Comparison of ENCODE assay signal across 1 cellular context in genomic region chr20:37542281-37542680, GRCh38.
TF ChIP-seq lines count a peak whose summit lies in the region.

No MANE protein-coding gene starts in this region.

TF ChIP-seq in K562, 482 proteins besides CTCF, POLR2A, EP300 and RAD21 (continued from another document and continues in another):
- TF ChIP-seq, protein P1, sequence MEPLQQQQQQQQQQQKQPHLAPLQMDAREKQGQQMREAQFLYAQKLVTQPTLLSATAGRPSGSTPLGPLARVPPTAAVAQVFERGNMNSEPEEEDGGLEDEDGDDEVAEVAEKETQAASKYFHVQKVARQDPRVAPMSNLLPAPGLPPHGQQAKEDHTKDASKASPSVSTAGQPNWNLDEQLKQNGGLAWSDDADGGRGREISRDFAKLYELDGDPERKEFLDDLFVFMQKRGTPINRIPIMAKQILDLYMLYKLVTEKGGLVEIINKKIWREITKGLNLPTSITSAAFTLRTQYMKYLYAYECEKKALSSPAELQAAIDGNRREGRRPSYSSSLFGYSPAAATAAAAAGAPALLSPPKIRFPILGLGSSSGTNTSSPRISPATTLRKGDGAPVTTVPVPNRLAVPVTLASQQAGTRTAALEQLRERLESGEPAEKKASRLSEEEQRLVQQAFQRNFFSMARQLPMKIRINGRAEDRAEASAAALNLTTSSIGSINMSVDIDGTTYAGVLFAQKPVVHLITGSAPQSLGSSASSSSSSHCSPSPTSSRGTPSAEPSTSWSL (CRISPR knock-in tag; IDR thresholded peaks at IDR 0.05; ENCODE audit: borderline replicate concordance): peak; percentile 96; the same call in 1 of the 2 replicates
- TF ChIP-seq ZNF655 (CRISPR knock-in tag; IDR thresholded peaks at IDR 0.05): peak; percentile 93
- TF ChIP-seq ERF (CRISPR knock-in tag; IDR thresholded peaks at IDR 0.05): peak; percentile 95
- no peak for TF ChIP-seq SRSF3 (IDR thresholded peaks at IDR 0.05; ENCODE audit: insufficient read depth, low read length)
- TF ChIP-seq KDM5B (IDR thresholded peaks at IDR 0.05; ENCODE audit: insufficient replicate concordance, low read depth, low read length): no peak
- no peak for TF ChIP-seq BRD9 (IDR thresholded peaks at IDR 0.05; ENCODE audit: low read depth, partially characterized antibody)
- peak; percentile 64 for TF ChIP-seq ZBTB12 (CRISPR knock-in tag; IDR thresholded peaks at IDR 0.05)
- no peak for TF ChIP-seq HBP1 (CRISPR knock-in tag; IDR thresholded peaks at IDR 0.05)
- no peak for TF ChIP-seq ZNF12 (CRISPR knock-in tag; IDR thresholded peaks at IDR 0.05)
- TF ChIP-seq HDAC6 (IDR thresholded peaks at IDR 0.05; ENCODE audit: low read depth, low read length): no peak
- TF ChIP-seq ZNF766 (CRISPR knock-in tag; conservative IDR thresholded peaks at IDR 0.05): peak; percentile 95
- TF ChIP-seq RBFOX2 (IDR thresholded peaks at IDR 0.05; ENCODE audit: low read depth, low read length): no peak
- no peak for TF ChIP-seq SUPT5H (IDR thresholded peaks at IDR 0.05)
- no peak for TF ChIP-seq BHLHE40 (IDR thresholded peaks at IDR 0.05; ENCODE audit: low read length)
- no peak for TF ChIP-seq THAP7 (CRISPR knock-in tag; IDR thresholded peaks at IDR 0.05)
- no peak for TF ChIP-seq MAFF (IDR thresholded peaks at IDR 0.05; ENCODE audit: low read length)
- no peak for TF ChIP-seq EP400 (IDR thresholded peaks at IDR 0.05)
- no peak for TF ChIP-seq ZNF253 (CRISPR knock-in tag; conservative IDR thresholded peaks at IDR 0.05)
- TF ChIP-seq DMBX1 (CRISPR knock-in tag; IDR thresholded peaks at IDR 0.05; ENCODE audit: borderline replicate concordance): no peak
- TF ChIP-seq, protein P2, sequence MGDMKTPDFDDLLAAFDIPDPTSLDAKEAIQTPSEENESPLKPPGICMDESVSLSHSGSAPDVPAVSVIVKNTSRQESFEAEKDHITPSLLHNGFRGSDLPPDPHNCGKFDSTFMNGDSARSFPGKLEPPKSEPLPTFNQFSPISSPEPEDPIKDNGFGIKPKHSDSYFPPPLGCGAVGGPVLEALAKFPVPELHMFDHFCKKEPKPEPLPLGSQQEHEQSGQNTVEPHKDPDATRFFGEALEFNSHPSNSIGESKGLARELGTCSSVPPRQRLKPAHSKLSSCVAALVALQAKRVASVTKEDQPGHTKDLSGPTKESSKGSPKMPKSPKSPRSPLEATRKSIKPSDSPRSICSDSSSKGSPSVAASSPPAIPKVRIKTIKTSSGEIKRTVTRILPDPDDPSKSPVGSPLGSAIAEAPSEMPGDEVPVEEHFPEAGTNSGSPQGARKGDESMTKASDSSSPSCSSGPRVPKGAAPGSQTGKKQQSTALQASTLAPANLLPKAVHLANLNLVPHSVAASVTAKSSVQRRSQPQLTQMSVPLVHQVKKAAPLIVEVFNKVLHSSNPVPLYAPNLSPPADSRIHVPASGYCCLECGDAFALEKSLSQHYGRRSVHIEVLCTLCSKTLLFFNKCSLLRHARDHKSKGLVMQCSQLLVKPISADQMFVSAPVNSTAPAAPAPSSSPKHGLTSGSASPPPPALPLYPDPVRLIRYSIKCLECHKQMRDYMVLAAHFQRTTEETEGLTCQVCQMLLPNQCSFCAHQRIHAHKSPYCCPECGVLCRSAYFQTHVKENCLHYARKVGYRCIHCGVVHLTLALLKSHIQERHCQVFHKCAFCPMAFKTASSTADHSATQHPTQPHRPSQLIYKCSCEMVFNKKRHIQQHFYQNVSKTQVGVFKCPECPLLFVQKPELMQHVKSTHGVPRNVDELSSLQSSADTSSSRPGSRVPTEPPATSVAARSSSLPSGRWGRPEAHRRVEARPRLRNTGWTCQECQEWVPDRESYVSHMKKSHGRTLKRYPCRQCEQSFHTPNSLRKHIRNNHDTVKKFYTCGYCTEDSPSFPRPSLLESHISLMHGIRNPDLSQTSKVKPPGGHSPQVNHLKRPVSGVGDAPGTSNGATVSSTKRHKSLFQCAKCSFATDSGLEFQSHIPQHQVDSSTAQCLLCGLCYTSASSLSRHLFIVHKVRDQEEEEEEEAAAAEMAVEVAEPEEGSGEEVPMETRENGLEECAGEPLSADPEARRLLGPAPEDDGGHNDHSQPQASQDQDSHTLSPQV (IDR thresholded peaks at IDR 0.05): peak; percentile 78
- peak; percentile 93 for TF ChIP-seq ZNF395 (CRISPR knock-in tag; IDR thresholded peaks at IDR 0.05)
- no peak for TF ChIP-seq SOX6 (IDR thresholded peaks at IDR 0.05)
- no peak for TF ChIP-seq ZNF24 (IDR thresholded peaks at IDR 0.05)
- TF ChIP-seq ZNF124 (CRISPR knock-in tag; IDR thresholded peaks at IDR 0.05): no peak
- TF ChIP-seq, protein P3, sequence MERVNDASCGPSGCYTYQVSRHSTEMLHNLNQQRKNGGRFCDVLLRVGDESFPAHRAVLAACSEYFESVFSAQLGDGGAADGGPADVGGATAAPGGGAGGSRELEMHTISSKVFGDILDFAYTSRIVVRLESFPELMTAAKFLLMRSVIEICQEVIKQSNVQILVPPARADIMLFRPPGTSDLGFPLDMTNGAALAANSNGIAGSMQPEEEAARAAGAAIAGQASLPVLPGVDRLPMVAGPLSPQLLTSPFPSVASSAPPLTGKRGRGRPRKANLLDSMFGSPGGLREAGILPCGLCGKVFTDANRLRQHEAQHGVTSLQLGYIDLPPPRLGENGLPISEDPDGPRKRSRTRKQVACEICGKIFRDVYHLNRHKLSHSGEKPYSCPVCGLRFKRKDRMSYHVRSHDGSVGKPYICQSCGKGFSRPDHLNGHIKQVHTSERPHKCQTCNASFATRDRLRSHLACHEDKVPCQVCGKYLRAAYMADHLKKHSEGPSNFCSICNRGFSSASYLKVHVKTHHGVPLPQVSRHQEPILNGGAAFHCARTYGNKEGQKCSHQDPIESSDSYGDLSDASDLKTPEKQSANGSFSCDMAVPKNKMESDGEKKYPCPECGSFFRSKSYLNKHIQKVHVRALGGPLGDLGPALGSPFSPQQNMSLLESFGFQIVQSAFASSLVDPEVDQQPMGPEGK (CRISPR knock-in tag; IDR thresholded peaks at IDR 0.05; ENCODE audit: borderline replicate concordance): peak; percentile 95
- no peak for TF ChIP-seq ZNF224 (CRISPR knock-in tag; IDR thresholded peaks at IDR 0.05)
- TF ChIP-seq E2F3 (CRISPR knock-in tag; IDR thresholded peaks at IDR 0.05): peak; percentile 88
- TF ChIP-seq MITF (IDR thresholded peaks at IDR 0.05): no peak
- TF ChIP-seq, protein P4, sequence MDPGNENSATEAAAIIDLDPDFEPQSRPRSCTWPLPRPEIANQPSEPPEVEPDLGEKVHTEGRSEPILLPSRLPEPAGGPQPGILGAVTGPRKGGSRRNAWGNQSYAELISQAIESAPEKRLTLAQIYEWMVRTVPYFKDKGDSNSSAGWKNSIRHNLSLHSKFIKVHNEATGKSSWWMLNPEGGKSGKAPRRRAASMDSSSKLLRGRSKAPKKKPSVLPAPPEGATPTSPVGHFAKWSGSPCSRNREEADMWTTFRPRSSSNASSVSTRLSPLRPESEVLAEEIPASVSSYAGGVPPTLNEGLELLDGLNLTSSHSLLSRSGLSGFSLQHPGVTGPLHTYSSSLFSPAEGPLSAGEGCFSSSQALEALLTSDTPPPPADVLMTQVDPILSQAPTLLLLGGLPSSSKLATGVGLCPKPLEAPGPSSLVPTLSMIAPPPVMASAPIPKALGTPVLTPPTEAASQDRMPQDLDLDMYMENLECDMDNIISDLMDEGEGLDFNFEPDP (CRISPR knock-in tag; IDR thresholded peaks at IDR 0.05): no peak; the same call in 1 of the 2 replicates
- peak; percentile 94 for TF ChIP-seq ELF2 (CRISPR knock-in tag; IDR thresholded peaks at IDR 0.05)
